ENCODE assay signal across 8 cellular contexts in genomic region chr10:118423800-118424479, GRCh38.
DNase-seq lines count a peak whose midpoint lies in the region; ATAC-seq and TF ChIP-seq lines count a peak whose summit lies in the region.

No MANE protein-coding gene starts in this region.

- H3K4me1 Mint-ChIP-seq in activated T-helper 1 cell treated with anti-CD3 and anti-CD28 coated beads, Interleukin-12 subunit alpha, Interleukin-12 subunit beta, Interleukin-2, Interleukin-4 antibody, amounts not matched to agents 30 ng/mL and 10 ng/mL and 1 ng/mL, durations not matched to agents 14 hours and 24 hours and 36 hours (ENCODE audit: low read depth), result no peaks in the 10 kb centered on the region

- CTCF ChIA-PET in RWPE1 (lab: Yijun Ruan, JAX), result interaction anchor here (0.5 to 1.7 kb wide), 15 partner anchors 8 to 1774 kb away, joined by 3 to 8 read pairs (median 3); no protein-coding TSS in a partner anchor

- H3K4me1 ChIP-seq in tibial artery, result no peaks in the 10 kb centered on the region

- H3K4me3 ChIP-seq in fibroblast of villous mesenchyme (ENCODE audit: low read depth, low read length) (no peak overlapping the region), tibial artery (no peak overlapping the region)

- POLR2A ChIA-PET in RWPE1 (lab: Yijun Ruan, JAX; ENCODE audit: low non-redundant PET), result no interaction called here

- no peak overlapping the region for H3K27ac Mint-ChIP-seq in activated T-helper 1 cell treated with anti-CD3 and anti-CD28 coated beads, Interleukin-12 subunit alpha, Interleukin-12 subunit beta, Interleukin-2, Interleukin-4 antibody, amounts not matched to agents 30 ng/mL and 10 ng/mL and 1 ng/mL, durations not matched to agents 14 hours and 24 hours and 36 hours

- H3K36me3 Mint-ChIP-seq in activated T-helper 1 cell treated with anti-CD3 and anti-CD28 coated beads, Interleukin-12 subunit alpha, Interleukin-12 subunit beta, Interleukin-2, Interleukin-4 antibody, amounts not matched to agents 30 ng/mL and 10 ng/mL and 1 ng/mL, durations not matched to agents 14 hours and 24 hours and 36 hours (ENCODE audit: low read depth), result no peaks in the 10 kb centered on the region

- TF ChIP-seq CTCF in RWPE1 (conservative IDR thresholded peaks at IDR 0.05; ENCODE audit: low read depth) (peak; percentile 85), fibroblast of villous mesenchyme (IDR thresholded peaks at IDR 0.05; ENCODE audit: insufficient read depth, low read depth, low read length) (peak; percentile 85), tibial artery (IDR thresholded peaks at IDR 0.05) (peak; percentile 59 to 68)

- intact Hi-C loops in activated T-helper 1 cell treated with anti-CD3 and anti-CD28 coated beads, Interleukin-12 subunit alpha, Interleukin-12 subunit beta, Interleukin-2, Interleukin-4 antibody, amounts not matched to agents 30 ng/mL and 10 ng/mL and 1 ng/mL, durations not matched to agents 14 hours and 24 hours and 36 hours (cut with micrococcal nuclease), result loop anchor here (1.0 to 10.0 kb wide), 2 partner anchors 169 to 928 kb away; no protein-coding TSS in a partner anchor
- intact Hi-C loops in tibial artery (cut with DNase I; ENCODE audit: low total_unique reads), result loop anchor here (10.0 kb wide), 1 partner anchor 929 kb away; no protein-coding TSS in a partner anchor

- H3K9me3 Mint-ChIP-seq in activated T-helper 1 cell treated with anti-CD3 and anti-CD28 coated beads, Interleukin-12 subunit alpha, Interleukin-12 subunit beta, Interleukin-2, Interleukin-4 antibody, amounts not matched to agents 30 ng/mL and 10 ng/mL and 1 ng/mL, durations not matched to agents 14 hours and 24 hours and 36 hours, result no peaks in the 10 kb centered on the region

- H3K27ac ChIP-seq in RWPE1 (no peak overlapping the region), tibial artery (no peak overlapping the region)

- peak; percentile 85 for ATAC-seq in GM21717 (IDR thresholded peaks at IDR 0.05; ENCODE audit: unreplicated experiment)

- DNase-seq in DMS53 (lab: John Stamatoyannopoulos, UW) (peak; percentile 97), LHCN-M2 (ENCODE audit: low read depth) (peak; percentile 84), RWPE1 (ENCODE audit: low spot score) (peak; percentile 95), fibroblast of villous mesenchyme (ENCODE audit: low read depth) (peak; percentile 91), occipital lobe (lab: John Stamatoyannopoulos, UW) (peak; percentile 41), tibial artery (peak; percentile 77 to 78)
- peak; percentile 41 for DNase-seq in activated T-helper 1 cell treated with anti-CD3 and anti-CD28 coated beads, Interleukin-12 subunit alpha, Interleukin-12 subunit beta, Interleukin-2, Interleukin-4 antibody, amounts not matched to agents 30 ng/mL and 10 ng/mL and 1 ng/mL, durations not matched to agents 14 hours and 24 hours and 36 hours (ENCODE audit: low spot score)

- peaks cover 3% of the 10 kb centered on the region for H3K27me3 Mint-ChIP-seq in activated T-helper 1 cell treated with anti-CD3 and anti-CD28 coated beads, Interleukin-12 subunit alpha, Interleukin-12 subunit beta, Interleukin-2, Interleukin-4 antibody, amounts not matched to agents 30 ng/mL and 10 ng/mL and 1 ng/mL, durations not matched to agents 14 hours and 24 hours and 36 hours (ENCODE audit: insufficient read depth)

- no peak overlapping the region for H3K4me3 Mint-ChIP-seq in activated T-helper 1 cell treated with anti-CD3 and anti-CD28 coated beads, Interleukin-12 subunit alpha, Interleukin-12 subunit beta, Interleukin-2, Interleukin-4 antibody, amounts not matched to agents 30 ng/mL and 10 ng/mL and 1 ng/mL, durations not matched to agents 14 hours and 24 hours and 36 hours

- no peaks in the 10 kb centered on the region for H3K27me3 ChIP-seq in tibial artery

- H3K9me3 ChIP-seq in tibial artery, result no peaks in the 10 kb centered on the region

- H3K36me3 ChIP-seq in tibial artery, result no peaks in the 10 kb centered on the region

Comparison
In these comparisons a context has a peak if more than half of its experiments do, and no peak if none do; other contexts are left out.
1. DNase-seq: peak in every context shown above with its lines; median percentile 97 in DMS53; 95 in RWPE1; 91 in fibroblast of villous mesenchyme; 84 in LHCN-M2; 78 in tibial artery; 41 in activated T-helper 1 cell treated with anti-CD3 and anti-CD28 coated beads, Interleukin-12 subunit alpha, Interleukin-12 subunit beta, Interleukin-2, Interleukin-4 antibody, amounts not matched to agents 30 ng/mL and 10 ng/mL and 1 ng/mL, durations not matched to agents 14 hours and 24 hours and 36 hours; 41 in occipital lobe.